Comparison of ENCODE assay signal across 8 cellular contexts in genomic region chr1:152462636-152463035, GRCh38. TPM values are rescaled to one million over a fixed set of nuclear protein-coding genes. Genes with fewer than 3 reads are reported as not detected.
"Had no signal": no experiment of that assay in that cellular context is flagged by ENCODE, and none has a peak within 500 bp of the region (broad histone marks: within the 10 kb centered on the region; RNA-seq: fewer than 3 reads in every experiment).

No MANE protein-coding gene starts in this region.

- H3K27me3 Mint-ChIP-seq: IgD-negative memory B cell had no signal

- H3K27ac Mint-ChIP-seq: IgD-negative memory B cell had no signal

- DNase-seq: IMR-90, KBM-7, KG1 had no signal

- H3K4me3 Mint-ChIP-seq: IgD-negative memory B cell had no signal

RNA-seq across cellular contexts. Expression of gene LCE5A, which starts 48.0 kb away (rescaled TPM):
- total RNA-seq: HepG2, HT-29, HT1080, IMR-90, K562 had no signal

RNA-seq across cellular contexts. Expression of gene CRNN, which starts 48.6 kb away (rescaled TPM):
- total RNA-seq: HepG2, HT-29, HT1080, IMR-90, K562 had no signal

RNA-seq across cellular contexts. Expression of gene CRCT1, which starts 51.6 kb away (rescaled TPM):
- total RNA-seq: HepG2, HT1080, IMR-90, K562 had no signal
